14 cellular contexts compared by ENCODE assay signal in genomic region chr2:24819442-24820174, GRCh38. TPM values are rescaled to one million over a fixed set of nuclear protein-coding genes. Genes with fewer than 3 reads are reported as not detected.
A peak's percentile ranks its signal among the peaks of the same experiment; 100 is the strongest.
DNase-seq lines count a peak whose midpoint lies in the region; ATAC-seq and TF ChIP-seq lines count a peak whose summit lies in the region.
"Had no signal": no experiment of that assay in that cellular context is flagged by ENCODE, and none has a peak within 500 bp of the region (broad histone marks: within the 10 kb centered on the region; RNA-seq: fewer than 3 reads in every experiment).

No MANE protein-coding gene starts in this region.

- H3K4me1 ChIP-seq in PC-9 (replicated peaks; ENCODE audit: insufficient read depth): no peaks in the 10 kb centered on the region
- H3K4me1 ChIP-seq in fibroblast of lung (ENCODE audit: control insufficient read depth, extremely low read depth, insufficient read depth, low read length): peaks cover 2% of the 10 kb centered on the region
- H3K4me1 ChIP-seq: left lung had no signal

- DNase-seq in activated T-cell treated with anti-CD3 and anti-CD28 coated beads, Interleukin-2, amount 50 U/mL, for 24 hours: peak; percentile 26
- DNase-seq in activated T-cell treated with anti-CD3 and anti-CD28 coated beads, Interleukin-2, amount 50 U/mL, for 72 hours: no peak
- DNase-seq in PC-9: no peak
- DNase-seq in fibroblast of lung (ENCODE audit: low read depth in 2 of 2): no peak
- DNase-seq in stimulated activated effector memory CD8-positive, alpha-beta T cell treated with anti-CD3 and anti-CD28 coated beads, Interleukin-12 subunit alpha, Interleukin-12 subunit beta, amount 100 ng/mL, for 72 hours (ENCODE audit: low spot score in 2 of 2): no peak
- DNase-seq in AG08395 (ENCODE audit: low spot score): no peak
- no peak for DNase-seq in midbrain (lab: John Stamatoyannopoulos, UW)
- DNase-seq in HuH-7.5 (ENCODE audit: low spot score): no peak
- DNase-seq: activated effector memory CD4-positive, alpha-beta T cell treated with Interleukin-2 at 50 U/mL for 16 hours; CD4-positive, alpha-beta T cell; foreskin melanocyte; NCI-H1436 treated with DMSO at 0.1 percent for 48 hours; NCI-H345 had no signal

- no peak overlapping the region for H3K27ac ChIP-seq in PC-9
- H3K27ac ChIP-seq in fibroblast of lung (ENCODE audit: insufficient read depth, low read length): peak overlapping the region; percentile 8
- H3K27ac ChIP-seq: left lung had no signal

- TF ChIP-seq CTCF in PC-9 (conservative IDR thresholded peaks at IDR 0.05) (no peak), fibroblast of lung (conservative IDR thresholded peaks at IDR 0.05 in 1 of 2, IDR thresholded peaks at IDR 0.05 in 1 of 2; ENCODE audit: low read depth in 1 of 2, low read length in 2 of 2) (no peak)

- CTCF ChIA-PET in PC-9 (lab: Charles Lee): no interaction called here

- H3K27me3 Mint-ChIP-seq in activated T-cell treated with anti-CD3 and anti-CD28 coated beads, Interleukin-2, amount 50 U/mL, for 24 hours: no peaks in the 10 kb centered on the region
- H3K27me3 Mint-ChIP-seq in activated T-cell treated with anti-CD3 and anti-CD28 coated beads, Interleukin-2, amount 50 U/mL, for 72 hours (ENCODE audit: low read depth): no peaks in the 10 kb centered on the region
- H3K27me3 Mint-ChIP-seq: CD4-positive, alpha-beta T cell had no signal

- POLR2A ChIA-PET in PC-9 (lab: Charles Lee; ENCODE audit: unreplicated experiment): no interaction called here

- TSS peak; percentile 20 for BruUV-seq in PC-9 (replicated peaks; lab: Mats Ljungman, UMichigan)

- peaks cover 14% of the 10 kb centered on the region; the same call in 1 of the 2 replicates for H3K36me3 ChIP-seq in PC-9 (ENCODE audit: low read depth)
- H3K36me3 ChIP-seq in fibroblast of lung (ENCODE audit: control insufficient read depth, insufficient read depth, low read length): peaks cover 23% of the 10 kb centered on the region

- H2AFZ ChIP-seq in PC-9 (no peak overlapping the region), fibroblast of lung (ENCODE audit: low read length) (no peak overlapping the region)

- ATAC-seq in activated T-cell treated with anti-CD3 and anti-CD28 coated beads, Interleukin-2, amount 50 U/mL, for 72 hours (replicated peaks in 1 of 2): no peak
- no peak for ATAC-seq in stimulated activated effector memory CD8-positive, alpha-beta T cell treated with anti-CD3 and anti-CD28 coated beads, Interleukin-12 subunit alpha, Interleukin-12 subunit beta, amount 100 ng/mL, for 72 hours
- ATAC-seq: left lung had no signal

- no peak overlapping the region for H3K4me3 Mint-ChIP-seq in activated T-cell treated with anti-CD3 and anti-CD28 coated beads, Interleukin-2, amount 50 U/mL, for 24 hours
- no peak overlapping the region for H3K4me3 Mint-ChIP-seq in activated T-cell treated with anti-CD3 and anti-CD28 coated beads, Interleukin-2, amount 50 U/mL, for 72 hours
- no peak overlapping the region for H3K4me3 Mint-ChIP-seq in stimulated activated effector memory CD8-positive, alpha-beta T cell treated with anti-CD3 and anti-CD28 coated beads, Interleukin-12 subunit alpha, Interleukin-12 subunit beta, amount 100 ng/mL, for 72 hours
- H3K4me3 Mint-ChIP-seq: CD4-positive, alpha-beta T cell had no signal

- no peak overlapping the region for H3K4me2 ChIP-seq in PC-9
- H3K4me2 ChIP-seq in fibroblast of lung (ENCODE audit: extremely low read depth, insufficient read depth, low read length): no peak overlapping the region

- H4K20me1 ChIP-seq in PC-9 (ENCODE audit: insufficient read depth): no peaks in the 10 kb centered on the region
- no peaks in the 10 kb centered on the region for H4K20me1 ChIP-seq in fibroblast of lung (ENCODE audit: control insufficient read depth, extremely low read depth, insufficient read depth, low read length)

- H3K27me3 ChIP-seq in PC-9 (ENCODE audit: insufficient read depth, low read depth): no peaks in the 10 kb centered on the region
- no peaks in the 10 kb centered on the region for H3K27me3 ChIP-seq in fibroblast of lung (ENCODE audit: control insufficient read depth, insufficient read depth, low read length)
- H3K27me3 ChIP-seq: left lung had no signal

- peaks cover 100% of the 10 kb centered on the region for H3K36me3 Mint-ChIP-seq in activated T-cell treated with anti-CD3 and anti-CD28 coated beads, Interleukin-2, amount 50 U/mL, for 24 hours (ENCODE audit: low read depth)
- peaks cover 4 to 31% of the 10 kb centered on the region in 2 donors for H3K36me3 Mint-ChIP-seq in activated T-cell treated with anti-CD3 and anti-CD28 coated beads, Interleukin-2, amount 50 U/mL, for 72 hours (ENCODE audit: insufficient read depth in 2 of 2)
- peaks cover 100% of the 10 kb centered on the region for H3K36me3 Mint-ChIP-seq in stimulated activated effector memory CD8-positive, alpha-beta T cell treated with anti-CD3 and anti-CD28 coated beads, Interleukin-12 subunit alpha, Interleukin-12 subunit beta, amount 100 ng/mL, for 72 hours

- H3K79me2 ChIP-seq in PC-9 (ENCODE audit: low read depth) (no peaks in the 10 kb centered on the region), fibroblast of lung (ENCODE audit: control insufficient read depth, insufficient read depth, low read length) (peaks cover 5% of the 10 kb centered on the region)

- H3K4me3 ChIP-seq in PC-9 (no peak overlapping the region), fibroblast of lung (replicated peaks in 1 of 4; ENCODE audit: control extremely low read depth in 1 of 4, insufficient read depth in 1 of 4, low read depth in 3 of 4, low read length in 4 of 4) (no peak overlapping the region)
- H3K4me3 ChIP-seq: left lung had no signal

- no peaks in the 10 kb centered on the region for H3K9me2 ChIP-seq in PC-9 (ENCODE audit: insufficient read depth)

- H3K9me3 Mint-ChIP-seq in activated T-cell treated with anti-CD3 and anti-CD28 coated beads, Interleukin-2, amount 50 U/mL, for 24 hours: no peaks in the 10 kb centered on the region
- H3K9me3 Mint-ChIP-seq in activated T-cell treated with anti-CD3 and anti-CD28 coated beads, Interleukin-2, amount 50 U/mL, for 72 hours: no peaks in the 10 kb centered on the region
- H3K9me3 Mint-ChIP-seq in stimulated activated effector memory CD8-positive, alpha-beta T cell treated with anti-CD3 and anti-CD28 coated beads, Interleukin-12 subunit alpha, Interleukin-12 subunit beta, amount 100 ng/mL, for 72 hours: no peaks in the 10 kb centered on the region
- H3K9me3 Mint-ChIP-seq: CD4-positive, alpha-beta T cell had no signal

- peaks cover 4% of the 10 kb centered on the region for H3K4me1 Mint-ChIP-seq in activated T-cell treated with anti-CD3 and anti-CD28 coated beads, Interleukin-2, amount 50 U/mL, for 24 hours (ENCODE audit: low read depth)
- H3K4me1 Mint-ChIP-seq in activated T-cell treated with anti-CD3 and anti-CD28 coated beads, Interleukin-2, amount 50 U/mL, for 72 hours (ENCODE audit: low read depth): no peaks in the 10 kb centered on the region
- no peaks in the 10 kb centered on the region for H3K4me1 Mint-ChIP-seq in stimulated activated effector memory CD8-positive, alpha-beta T cell treated with anti-CD3 and anti-CD28 coated beads, Interleukin-12 subunit alpha, Interleukin-12 subunit beta, amount 100 ng/mL, for 72 hours

- H3K9ac ChIP-seq in fibroblast of lung (ENCODE audit: insufficient read depth, low read length): no peak overlapping the region

- H3K9me3 ChIP-seq in PC-9 (ENCODE audit: insufficient read depth, low read depth) (no peaks in the 10 kb centered on the region), fibroblast of lung (ENCODE audit: control insufficient read depth, insufficient read depth, low read depth, low read length) (no peaks in the 10 kb centered on the region)
- H3K9me3 ChIP-seq: left lung had no signal

- no peaks in the 10 kb centered on the region for H3F3A ChIP-seq in PC-9 (ENCODE audit: insufficient read depth, low read depth)

- intact Hi-C loops in PC-9 (cut with micrococcal nuclease; ENCODE audit: unreplicated experiment): no loop called here

- H3K27ac Mint-ChIP-seq in activated T-cell treated with anti-CD3 and anti-CD28 coated beads, Interleukin-2, amount 50 U/mL, for 24 hours: peak overlapping the region; percentile 50
- no peak overlapping the region for H3K27ac Mint-ChIP-seq in activated T-cell treated with anti-CD3 and anti-CD28 coated beads, Interleukin-2, amount 50 U/mL, for 72 hours
- peak overlapping the region; percentile 50 for H3K27ac Mint-ChIP-seq in stimulated activated effector memory CD8-positive, alpha-beta T cell treated with anti-CD3 and anti-CD28 coated beads, Interleukin-12 subunit alpha, Interleukin-12 subunit beta, amount 100 ng/mL, for 72 hours
- H3K27ac Mint-ChIP-seq: CD4-positive, alpha-beta T cell had no signal

RNA-seq across cellular contexts. Expression of gene CENPO, which starts 26.4 kb away (rescaled TPM):
- total RNA-seq in activated T-cell treated with anti-CD3 and anti-CD28 coated beads, Interleukin-2, amount 50 U/mL, for 72 hours: 10 to 100 TPM; 38.6 to 44.1 TPM
- total RNA-seq in PC-9 (2021) (21.3 and 33.0 TPM in 2 replicates), fibroblast of lung (3.3 and 9.1 TPM in 2 replicates)
- 12.7 and 31.8 TPM in 2 replicates for polyA plus RNA-seq in fibroblast of lung
- 12.1 and 26.3 TPM in 2 replicates for polyA plus RNA-seq in fibroblast of lung (2012)
- polyA minus RNA-seq in fibroblast of lung (ENCODE audit: low replicate concordance): 35.2 and 53.6 TPM in 2 replicates

RNA-seq across cellular contexts. Expression of gene PTRHD1, which starts 26.4 kb away (rescaled TPM):
- 10 to 100 TPM; 25.5 to 29.3 TPM for total RNA-seq in activated T-cell treated with anti-CD3 and anti-CD28 coated beads, Interleukin-2, amount 50 U/mL, for 72 hours
- total RNA-seq in PC-9 (2021): 23.6 and 28.7 TPM in 2 replicates
- 23.6 and 29.9 TPM in 2 replicates for total RNA-seq in fibroblast of lung
- polyA plus RNA-seq in fibroblast of lung: 22.5 and 26.3 TPM in 2 replicates
- 65.7 and 78.8 TPM in 2 replicates for polyA plus RNA-seq in fibroblast of lung (2012)
- polyA minus RNA-seq in fibroblast of lung (ENCODE audit: low replicate concordance): 5.6 and 26.7 TPM in 2 replicates
